ENCODE assay signal across 1 cellular context in the genomic region with DNA sequence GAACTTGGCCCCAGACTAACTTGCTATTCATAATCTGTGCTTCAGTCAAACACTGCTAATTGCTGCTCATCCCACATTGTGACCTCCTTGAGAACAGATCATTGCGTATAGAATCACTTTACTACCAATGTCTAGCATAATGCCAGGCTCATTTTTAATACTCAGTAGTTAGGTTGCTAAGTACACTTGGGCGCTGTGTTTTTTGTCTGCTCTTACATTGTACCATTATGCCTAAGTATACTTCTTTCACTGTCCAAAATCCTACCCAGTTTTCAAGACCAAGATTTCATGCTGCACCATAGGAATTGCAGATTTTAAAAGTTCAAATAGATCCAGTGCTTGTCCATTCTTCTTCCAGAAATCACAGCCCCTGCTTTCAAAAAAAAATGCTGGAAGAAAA.
TF ChIP-seq lines count a peak whose summit lies in the region.

No MANE protein-coding gene starts in this region.

TF ChIP-seq in WTC11, 78 proteins besides CTCF, POLR2A, EP300 and RAD21 (continued from another document):
- TF ChIP-seq, protein P1, sequence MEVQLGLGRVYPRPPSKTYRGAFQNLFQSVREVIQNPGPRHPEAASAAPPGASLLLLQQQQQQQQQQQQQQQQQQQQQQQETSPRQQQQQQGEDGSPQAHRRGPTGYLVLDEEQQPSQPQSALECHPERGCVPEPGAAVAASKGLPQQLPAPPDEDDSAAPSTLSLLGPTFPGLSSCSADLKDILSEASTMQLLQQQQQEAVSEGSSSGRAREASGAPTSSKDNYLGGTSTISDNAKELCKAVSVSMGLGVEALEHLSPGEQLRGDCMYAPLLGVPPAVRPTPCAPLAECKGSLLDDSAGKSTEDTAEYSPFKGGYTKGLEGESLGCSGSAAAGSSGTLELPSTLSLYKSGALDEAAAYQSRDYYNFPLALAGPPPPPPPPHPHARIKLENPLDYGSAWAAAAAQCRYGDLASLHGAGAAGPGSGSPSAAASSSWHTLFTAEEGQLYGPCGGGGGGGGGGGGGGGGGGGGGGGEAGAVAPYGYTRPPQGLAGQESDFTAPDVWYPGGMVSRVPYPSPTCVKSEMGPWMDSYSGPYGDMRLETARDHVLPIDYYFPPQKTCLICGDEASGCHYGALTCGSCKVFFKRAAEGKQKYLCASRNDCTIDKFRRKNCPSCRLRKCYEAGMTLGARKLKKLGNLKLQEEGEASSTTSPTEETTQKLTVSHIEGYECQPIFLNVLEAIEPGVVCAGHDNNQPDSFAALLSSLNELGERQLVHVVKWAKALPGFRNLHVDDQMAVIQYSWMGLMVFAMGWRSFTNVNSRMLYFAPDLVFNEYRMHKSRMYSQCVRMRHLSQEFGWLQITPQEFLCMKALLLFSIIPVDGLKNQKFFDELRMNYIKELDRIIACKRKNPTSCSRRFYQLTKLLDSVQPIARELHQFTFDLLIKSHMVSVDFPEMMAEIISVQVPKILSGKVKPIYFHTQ (CRISPR knock-in tag; IDR thresholded peaks at IDR 0.05): no peak
- TF ChIP-seq GABPB1 (CRISPR knock-in tag; IDR thresholded peaks at IDR 0.05): no peak
- TF ChIP-seq, protein P2, sequence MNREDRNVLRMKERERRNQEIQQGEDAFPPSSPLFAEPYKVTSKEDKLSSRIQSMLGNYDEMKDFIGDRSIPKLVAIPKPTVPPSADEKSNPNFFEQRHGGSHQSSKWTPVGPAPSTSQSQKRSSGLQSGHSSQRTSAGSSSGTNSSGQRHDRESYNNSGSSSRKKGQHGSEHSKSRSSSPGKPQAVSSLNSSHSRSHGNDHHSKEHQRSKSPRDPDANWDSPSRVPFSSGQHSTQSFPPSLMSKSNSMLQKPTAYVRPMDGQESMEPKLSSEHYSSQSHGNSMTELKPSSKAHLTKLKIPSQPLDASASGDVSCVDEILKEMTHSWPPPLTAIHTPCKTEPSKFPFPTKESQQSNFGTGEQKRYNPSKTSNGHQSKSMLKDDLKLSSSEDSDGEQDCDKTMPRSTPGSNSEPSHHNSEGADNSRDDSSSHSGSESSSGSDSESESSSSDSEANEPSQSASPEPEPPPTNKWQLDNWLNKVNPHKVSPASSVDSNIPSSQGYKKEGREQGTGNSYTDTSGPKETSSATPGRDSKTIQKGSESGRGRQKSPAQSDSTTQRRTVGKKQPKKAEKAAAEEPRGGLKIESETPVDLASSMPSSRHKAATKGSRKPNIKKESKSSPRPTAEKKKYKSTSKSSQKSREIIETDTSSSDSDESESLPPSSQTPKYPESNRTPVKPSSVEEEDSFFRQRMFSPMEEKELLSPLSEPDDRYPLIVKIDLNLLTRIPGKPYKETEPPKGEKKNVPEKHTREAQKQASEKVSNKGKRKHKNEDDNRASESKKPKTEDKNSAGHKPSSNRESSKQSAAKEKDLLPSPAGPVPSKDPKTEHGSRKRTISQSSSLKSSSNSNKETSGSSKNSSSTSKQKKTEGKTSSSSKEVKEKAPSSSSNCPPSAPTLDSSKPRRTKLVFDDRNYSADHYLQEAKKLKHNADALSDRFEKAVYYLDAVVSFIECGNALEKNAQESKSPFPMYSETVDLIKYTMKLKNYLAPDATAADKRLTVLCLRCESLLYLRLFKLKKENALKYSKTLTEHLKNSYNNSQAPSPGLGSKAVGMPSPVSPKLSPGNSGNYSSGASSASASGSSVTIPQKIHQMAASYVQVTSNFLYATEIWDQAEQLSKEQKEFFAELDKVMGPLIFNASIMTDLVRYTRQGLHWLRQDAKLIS (CRISPR knock-in tag; IDR thresholded peaks at IDR 0.05; ENCODE audit: borderline replicate concordance): no peak
TF ChIP-seq in WTC11: peak in this region for 0.
